ENCODE assay signal across 8 cellular contexts in the genomic region with DNA sequence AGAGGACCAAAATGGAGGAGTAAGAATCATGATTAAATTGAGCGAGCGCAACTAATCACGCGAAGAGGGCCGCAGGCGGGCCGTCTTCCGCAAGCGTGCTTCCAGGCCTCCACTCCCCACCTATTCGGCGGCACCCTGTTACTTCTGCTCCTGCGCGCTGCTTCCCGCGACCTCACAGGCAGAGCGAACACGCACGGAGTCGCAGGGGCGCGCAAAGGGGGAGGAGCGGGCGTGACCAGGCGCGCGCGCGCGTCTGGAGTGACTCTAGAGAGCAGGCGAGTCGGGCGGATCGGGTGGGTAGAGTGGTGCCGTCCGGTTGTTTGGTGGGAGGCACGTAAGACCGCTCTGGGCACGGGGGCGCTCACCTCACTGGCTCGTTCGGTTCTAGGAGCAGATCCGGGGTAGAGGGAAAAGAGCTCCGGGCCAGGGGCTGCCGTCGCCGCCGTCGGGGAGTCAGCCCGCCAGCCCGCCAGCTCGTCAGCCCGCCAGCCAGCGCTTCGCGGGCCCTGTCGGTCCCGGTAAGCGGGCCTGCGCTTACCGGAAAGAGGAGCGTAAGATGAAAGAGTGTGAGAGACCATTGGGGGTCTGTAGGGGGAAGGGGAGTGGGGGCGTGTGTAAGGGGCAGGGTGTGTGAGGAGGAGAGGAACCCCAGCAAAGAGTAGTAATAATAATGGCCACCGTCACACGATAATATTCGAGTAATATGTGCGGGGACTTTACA. TPM values are rescaled to one million over a fixed set of nuclear protein-coding genes. Genes with fewer than 3 reads are reported as not detected.
DNase-seq lines count a peak whose midpoint lies in the region; ATAC-seq, FAIRE-seq and TF ChIP-seq lines count a peak whose summit lies in the region.

A gene (plus strand): TSS at position 377 of the 721 bp plus-strand sequence. CDS start 4,652 bp downstream, outside the sequence.

- no peaks in the 10 kb centered on the region for H3K9me3 Mint-ChIP-seq in dendritic cell treated with granulocyte-macrophage colony-stimulating factor and Interleukin-4, amounts not matched to agents 40 ng/mL and 50 ng/mL, for 4 days

- peak within 1 kb of the TSS; percentile 98 for H3K27ac Mint-ChIP-seq in dendritic cell treated with granulocyte-macrophage colony-stimulating factor and Interleukin-4, amounts not matched to agents 40 ng/mL and 50 ng/mL, for 4 days

- peaks cover 39% of the 10 kb centered on the region for H3K36me3 Mint-ChIP-seq in dendritic cell treated with granulocyte-macrophage colony-stimulating factor and Interleukin-4, amounts not matched to agents 40 ng/mL and 50 ng/mL, for 4 days (ENCODE audit: low read depth)

- peaks cover 1 to 9% of the 10 kb centered on the region in 2 experiments; a peak in 3 of 5 replicates for H3K36me3 ChIP-seq in HepG2 (replicated peaks in 1 of 2; ENCODE audit: control insufficient read depth in 1 of 2, insufficient read depth in 2 of 2, low read length in 2 of 2)

- H2AFZ ChIP-seq in HepG2 (ENCODE audit: low read length) = no peak within 1 kb of the TSS

- peak within 1 kb of the TSS; percentile 99 for H3K4me3 Mint-ChIP-seq in dendritic cell treated with granulocyte-macrophage colony-stimulating factor and Interleukin-4, amounts not matched to agents 40 ng/mL and 50 ng/mL, for 4 days

- peak; percentile 20; the same call in 1 of the 2 replicates for TF ChIP-seq RAD21 in HepG2 (CRISPR knock-in tag; IDR thresholded peaks at IDR 0.05)

- POLR2A ChIA-PET in HepG2 (lab: Yijun Ruan, JAX) = interaction anchor here (0.5 to 2.9 kb wide), 15 partner anchors 8 to 820 kb away, joined by 3 to 35 read pairs (median 5); a partner anchor contains a TSS

- H3K4me2 ChIP-seq in HepG2 (ENCODE audit: low read depth, low read length) = peak within 1 kb of the TSS; percentile 95

- H3K4me1 Mint-ChIP-seq in dendritic cell treated with granulocyte-macrophage colony-stimulating factor and Interleukin-4, amounts not matched to agents 40 ng/mL and 50 ng/mL, for 4 days (ENCODE audit: low read depth) = peaks cover 49% of the 10 kb centered on the region

- peaks cover 0 to 4% of the 10 kb centered on the region in 2 experiments; a peak in 1 of 5 replicates for H3K27me3 ChIP-seq in HepG2 (ENCODE audit: control insufficient read depth in 1 of 2, insufficient read depth in 2 of 2, low read length in 2 of 2)

- peak within 1 kb of the TSS; percentile 99 for H3K27ac ChIP-seq in HepG2 (ENCODE audit: extremely low read length, insufficient read depth, low read length)

- under 1% methylated on average over 46 of the region's 66 CpGs for WGBS in HepG2 (ENCODE audit: low lambda C conversion rate)

- TF ChIP-seq POLR2A in HepG2 (IDR thresholded peaks at IDR 0.05; ENCODE audit: insufficient read depth in 1 of 2, low read depth in 2 of 2, low read length in 2 of 2) = peak; percentile 73 to 83

- TF ChIP-seq EP300 in HepG2 (IDR thresholded peaks at IDR 0.05; ENCODE audit: low read depth in 2 of 2, low read length in 2 of 2) (peak in 1 of 2 experiments; percentile 13; a peak in 1 of 4 replicates), HepG2 (CRISPR knock-in tag; IDR thresholded peaks at IDR 0.05; ENCODE audit: borderline replicate concordance) (peak; percentile 64)

- intact Hi-C loops in dendritic cell treated with granulocyte-macrophage colony-stimulating factor and Interleukin-4, amounts not matched to agents 40 ng/mL and 50 ng/mL, for 4 days (cut with micrococcal nuclease) = loop anchor here (1.0 to 5.0 kb wide), 4 partner anchors 36 to 176 kb away; a partner anchor contains a TSS
- intact Hi-C loops in HepG2 (cut with micrococcal nuclease; ENCODE audit: unreplicated experiment) = loop anchor here (1.0 to 5.0 kb wide), 4 partner anchors 41 to 206 kb away; a partner anchor contains a TSS

- H3K79me2 ChIP-seq in HepG2 (ENCODE audit: insufficient read depth, low read length) = peaks cover 47% of the 10 kb centered on the region

- CTCF ChIA-PET in HepG2 (lab: Yijun Ruan, JAX; ENCODE audit: low intra/inter-chr PET ratio, low total read pairs) = no interaction called here

- peak within 1 kb of the TSS; percentile 78 to 93 (median 85) for H3K4me3 ChIP-seq in HepG2 (replicated peaks in 1 of 3; ENCODE audit: insufficient read depth in 1 of 3, low read depth in 2 of 3, low read length in 3 of 3)

- H3K27me3 Mint-ChIP-seq in dendritic cell treated with granulocyte-macrophage colony-stimulating factor and Interleukin-4, amounts not matched to agents 40 ng/mL and 50 ng/mL, for 4 days = no peaks in the 10 kb centered on the region

- no TSS peak for BruUV-seq in HepG2 (replicated peaks; lab: Mats Ljungman, UMichigan)

- TF ChIP-seq CTCF in HepG2 (CRISPR knock-in tag; IDR thresholded peaks at IDR 0.05) = 0 out of 2 replicates have a peak, but pooled peaks have one; percentile 32

- peaks cover 41% of the 10 kb centered on the region for H3K4me1 ChIP-seq in HepG2 (ENCODE audit: insufficient read depth, low read length)

- DNase-seq in C1 segment of cervical spinal cord (lab: John Stamatoyannopoulos, UW) (peak; percentile 88 to 99 (median 98)), NCI-H748 treated with DMSO at 0.1 percent for 48 hours (lab: John Stamatoyannopoulos, UW) (peak; percentile 92), HepG2 (ENCODE audit: low spot score) (peak; percentile 94)
- DNase-seq in activated CD4-positive, alpha-beta T cell treated with anti-CD3 and anti-CD28 coated beads, Interleukin-2, amount 50 U/mL, for 24 hours (ENCODE audit: low read depth in 1 of 2, low spot score in 1 of 2) = peak; percentile 95 to 97
- DNase-seq in stimulated activated CD4-positive, alpha-beta T cell treated with anti-CD3 and anti-CD28 coated beads, Interleukin-4, amount 100 ng/mL, for 1 hour = peak; percentile 99

- in situ Hi-C loops in HepG2 (cut with HindIII; ENCODE audit: extremely low pct_ligation_motif_present, low pct_unique_long_range_greater_than_20kb) = no loop called here

- H3K9ac ChIP-seq in HepG2 (ENCODE audit: insufficient read depth, low read depth, low read length) = peak within 1 kb of the TSS; percentile 87

- H4K20me1 ChIP-seq in HepG2 (ENCODE audit: insufficient read depth, low read length) = peaks cover 27% of the 10 kb centered on the region

- ATAC-seq in GM19372 (IDR thresholded peaks at IDR 0.05; ENCODE audit: low read depth, unreplicated experiment) (peak; percentile 71), HG03558 (IDR thresholded peaks at IDR 0.05; ENCODE audit: extremely low read depth, unreplicated experiment) (peak; percentile 75), HepG2 (peak; percentile 89)

- peak; percentile 51 for FAIRE-seq in HepG2 (lab: Jason Lieb, UNC)

- H3K9me3 ChIP-seq in HepG2 (ENCODE audit: low read length) = no peaks in the 10 kb centered on the region

TF ChIP-seq in HepG2, 621 proteins besides CTCF, POLR2A, EP300 and RAD21 (continues in another document):
- TF ChIP-seq ZNF160 (CRISPR knock-in tag; IDR thresholded peaks at IDR 0.05) (no peak), SP5 (CRISPR knock-in tag; IDR thresholded peaks at IDR 0.05; ENCODE audit: borderline replicate concordance, low read depth) (peak; percentile 88)
- TF ChIP-seq, protein P1, sequence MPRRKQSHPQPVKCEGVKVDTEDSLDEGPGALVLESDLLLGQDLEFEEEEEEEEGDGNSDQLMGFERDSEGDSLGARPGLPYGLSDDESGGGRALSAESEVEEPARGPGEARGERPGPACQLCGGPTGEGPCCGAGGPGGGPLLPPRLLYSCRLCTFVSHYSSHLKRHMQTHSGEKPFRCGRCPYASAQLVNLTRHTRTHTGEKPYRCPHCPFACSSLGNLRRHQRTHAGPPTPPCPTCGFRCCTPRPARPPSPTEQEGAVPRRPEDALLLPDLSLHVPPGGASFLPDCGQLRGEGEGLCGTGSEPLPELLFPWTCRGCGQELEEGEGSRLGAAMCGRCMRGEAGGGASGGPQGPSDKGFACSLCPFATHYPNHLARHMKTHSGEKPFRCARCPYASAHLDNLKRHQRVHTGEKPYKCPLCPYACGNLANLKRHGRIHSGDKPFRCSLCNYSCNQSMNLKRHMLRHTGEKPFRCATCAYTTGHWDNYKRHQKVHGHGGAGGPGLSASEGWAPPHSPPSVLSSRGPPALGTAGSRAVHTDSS (CRISPR knock-in tag; conservative IDR thresholded peaks at IDR 0.05) = no peak

RNA-seq across cellular contexts. Expression of the gene that starts here (rescaled TPM):
- total RNA-seq in HepG2 (2016; rRNA removed; fragmentation: Illumina TruSeq; extraction: Trizol) = 37.1 and 50.3 TPM in 2 replicates
- total RNA-seq in HepG2 (2016; cell fraction: cytosol; rRNA removed; fragmentation: Illumina TruSeq; extraction: Trizol; ENCODE audit: low read depth) = 8.5 and 9.5 TPM in 2 replicates
- 38.6 and 50.3 TPM in 2 replicates for total RNA-seq in HepG2 (2016; cell fraction: insoluble cytoplasmic fraction; rRNA removed; fragmentation: Illumina TruSeq; extraction: Trizol)
- total RNA-seq in HepG2 (2016; cell fraction: membrane; rRNA removed; fragmentation: Illumina TruSeq; extraction: Trizol) = 21.9 and 23.8 TPM in 2 replicates
- 27.1 and 28.0 TPM in 2 replicates for total RNA-seq in HepG2 (2016; cell fraction: nucleus; rRNA removed; fragmentation: Illumina TruSeq; extraction: Trizol)
- 63.8 and 74.9 TPM in 2 replicates for polyA plus RNA-seq in HepG2 (2011; rRNA removed)
- 63.2 and 67.0 TPM in 2 replicates for polyA plus RNA-seq in HepG2 (2011; cell fraction: cytosol; rRNA removed)
- 46.3 and 57.5 TPM in 2 replicates for polyA plus RNA-seq in HepG2 (2011; cell fraction: nucleus; rRNA removed)
- 54.8 and 56.2 TPM in 2 replicates for polyA plus RNA-seq in HepG2 (2012)
- 4.1 and 5.1 TPM in 2 replicates for polyA plus RNA-seq in HepG2 (2016; cell fraction: cytosol; fragmentation: Illumina TruSeq; extraction: Trizol; ENCODE audit: low read depth)
- polyA plus RNA-seq in HepG2 (2016; cell fraction: insoluble cytoplasmic fraction; fragmentation: Illumina TruSeq; extraction: Trizol; ENCODE audit: low read depth) = 41.9 and 42.7 TPM in 2 replicates
- polyA plus RNA-seq in HepG2 (2016; cell fraction: membrane; fragmentation: Illumina TruSeq; extraction: Trizol; ENCODE audit: low read depth) = 12.2 and 12.5 TPM in 2 replicates
- 48.0 and 49.6 TPM in 2 replicates for polyA plus RNA-seq in HepG2 (2016; cell fraction: nucleus; fragmentation: Illumina TruSeq; extraction: Trizol; ENCODE audit: insufficient read depth, low read depth)
- polyA minus RNA-seq in HepG2 (2011; rRNA and poly(A)+ RNA removed; ENCODE audit: low replicate concordance) = 31.6 and 52.4 TPM in 2 replicates
- 51.4 and 54.3 TPM in 2 replicates for polyA minus RNA-seq in HepG2 (2011; cell fraction: cytosol; rRNA and poly(A)+ RNA removed)
- polyA minus RNA-seq in HepG2 (2011; cell fraction: nucleus; rRNA and poly(A)+ RNA removed) = 35.0 and 39.0 TPM in 2 replicates

Comparison
In these comparisons a context has a peak if more than half of its experiments do, and no peak if none do; other contexts are left out.
1. Peak in every context shown above with its lines: DNase-seq, ATAC-seq, H3K4me3 ChIP-seq and H3K27ac ChIP-seq.